ENCODE assay signal across 1 cellular context in genomic region chr10:99620713-99621453, GRCh38.
A peak's percentile ranks its signal among the peaks of the same experiment; 100 is the strongest.
TF ChIP-seq lines count a peak whose summit lies in the region.

No MANE protein-coding gene starts in this region.

TF ChIP-seq in HepG2, 621 proteins besides CTCF, POLR2A, EP300 and RAD21 (continued from another document and continues in another):
- TF ChIP-seq PBX3 (CRISPR knock-in tag; IDR thresholded peaks at IDR 0.05; ENCODE audit: borderline replicate concordance), result 0 out of 2 replicates have a peak, but pooled peaks have one; percentile 67
- no peak for TF ChIP-seq MBNL3 (CRISPR knock-in tag; conservative IDR thresholded peaks at IDR 0.05)
- peak; percentile 88 for TF ChIP-seq ZNF563 (CRISPR knock-in tag; IDR thresholded peaks at IDR 0.05)
- TF ChIP-seq CCDC6 (CRISPR knock-in tag; IDR thresholded peaks at IDR 0.05), result no peak
- no peak for TF ChIP-seq MAFF (IDR thresholded peaks at IDR 0.05; ENCODE audit: low read depth, low read length)
- TF ChIP-seq ZNF792 (CRISPR knock-in tag; IDR thresholded peaks at IDR 0.05), result peak; percentile 83
- TF ChIP-seq ZNF75D (CRISPR knock-in tag; IDR thresholded peaks at IDR 0.05; ENCODE audit: borderline replicate concordance), result no peak
- peak; percentile 86 for TF ChIP-seq EED (CRISPR knock-in tag; IDR thresholded peaks at IDR 0.05)
- TF ChIP-seq ZNF251 (CRISPR knock-in tag; IDR thresholded peaks at IDR 0.05), result no peak
- TF ChIP-seq ZNF737 (CRISPR knock-in tag; IDR thresholded peaks at IDR 0.05; ENCODE audit: borderline replicate concordance), result 0 out of 2 replicates have a peak, but pooled peaks have one; percentile 68
- TF ChIP-seq ZFY (CRISPR knock-in tag; IDR thresholded peaks at IDR 0.05), result peak; percentile 90
- TF ChIP-seq NFE2L1 (CRISPR knock-in tag; IDR thresholded peaks at IDR 0.05; ENCODE audit: borderline replicate concordance), result 0 out of 2 replicates have a peak, but pooled peaks have one; percentile 27
- TF ChIP-seq ZNF430 (CRISPR knock-in tag; IDR thresholded peaks at IDR 0.05), result peak; percentile 98
- peak; percentile 78 for TF ChIP-seq ZBTB2 (CRISPR knock-in tag; IDR thresholded peaks at IDR 0.05; ENCODE audit: low read depth)
- TF ChIP-seq NAIF1 (CRISPR knock-in tag; IDR thresholded peaks at IDR 0.05; ENCODE audit: borderline replicate concordance), result no peak; the same call in 1 of the 2 replicates
- peak; percentile 41; the same call in 1 of the 2 replicates for TF ChIP-seq ZNF816 (CRISPR knock-in tag; IDR thresholded peaks at IDR 0.05; ENCODE audit: borderline replicate concordance)
- peak; percentile 98 for TF ChIP-seq ZNF607 (CRISPR knock-in tag; IDR thresholded peaks at IDR 0.05; ENCODE audit: borderline replicate concordance)
- TF ChIP-seq ZNF205 (CRISPR knock-in tag; IDR thresholded peaks at IDR 0.05), result peak; percentile 61; the same call in 1 of the 2 replicates
- no peak; the same call in 1 of the 2 replicates for TF ChIP-seq ZNF746 (CRISPR knock-in tag; IDR thresholded peaks at IDR 0.05)
- peak; percentile 97 for TF ChIP-seq FOSL2 (CRISPR knock-in tag; IDR thresholded peaks at IDR 0.05)
- TF ChIP-seq ZBTB37 (CRISPR knock-in tag; IDR thresholded peaks at IDR 0.05), result no peak
- TF ChIP-seq PRDM10 (CRISPR knock-in tag; IDR thresholded peaks at IDR 0.05; ENCODE audit: low read depth), result peak; percentile 56; the same call in 1 of the 2 replicates
- TF ChIP-seq KAT7 (CRISPR knock-in tag; IDR thresholded peaks at IDR 0.05; ENCODE audit: borderline replicate concordance), result no peak; the same call in 1 of the 2 replicates
- TF ChIP-seq ZSCAN21 (CRISPR knock-in tag; IDR thresholded peaks at IDR 0.05; ENCODE audit: borderline replicate concordance), result peak; percentile 77; the same call in 1 of the 2 replicates
- TF ChIP-seq GPN1 (CRISPR knock-in tag; IDR thresholded peaks at IDR 0.05; ENCODE audit: borderline replicate concordance), result no peak
- TF ChIP-seq NR2F6 (IDR thresholded peaks at IDR 0.05), result 0 out of 2 replicates have a peak, but pooled peaks have one; percentile 9
- TF ChIP-seq NR2F6 (CRISPR knock-in tag; IDR thresholded peaks at IDR 0.05), result peak; percentile 6; the same call in 1 of the 2 replicates
- peak; percentile 37; the same call in 1 of the 2 replicates for TF ChIP-seq ZBTB3 (CRISPR knock-in tag; IDR thresholded peaks at IDR 0.05; ENCODE audit: borderline replicate concordance, low read depth)
- TF ChIP-seq SNRNP70 (IDR thresholded peaks at IDR 0.05; ENCODE audit: low read depth, low read length), result no peak
- TF ChIP-seq SP140L (CRISPR knock-in tag; IDR thresholded peaks at IDR 0.05; ENCODE audit: borderline replicate concordance), result 0 out of 2 replicates have a peak, but pooled peaks have one; percentile 36
- peak; percentile 92 for TF ChIP-seq RNF2 (conservative IDR thresholded peaks at IDR 0.05; ENCODE audit: low read depth)
- TF ChIP-seq TFE3 (CRISPR knock-in tag; IDR thresholded peaks at IDR 0.05), result no peak
- TF ChIP-seq AKNA (CRISPR knock-in tag; IDR thresholded peaks at IDR 0.05; ENCODE audit: borderline replicate concordance), result 0 out of 2 replicates have a peak, but pooled peaks have one; percentile 25
- TF ChIP-seq ZKSCAN5 (CRISPR knock-in tag; IDR thresholded peaks at IDR 0.05), result 0 out of 2 replicates have a peak, but pooled peaks have one; percentile 45
- TF ChIP-seq KDM5B (CRISPR knock-in tag; IDR thresholded peaks at IDR 0.05; ENCODE audit: borderline replicate concordance), result peak; percentile 97
- TF ChIP-seq ZNF530 (CRISPR knock-in tag; IDR thresholded peaks at IDR 0.05; ENCODE audit: low read depth), result no peak
- peak; percentile 87; the same call in 1 of the 2 replicates for TF ChIP-seq ZNF790 (CRISPR knock-in tag; IDR thresholded peaks at IDR 0.05; ENCODE audit: borderline replicate concordance)
- TF ChIP-seq NR3C1 (CRISPR knock-in tag; IDR thresholded peaks at IDR 0.05), result no peak
- TF ChIP-seq BRF2 (CRISPR knock-in tag; IDR thresholded peaks at IDR 0.05), result peak; percentile 76; the same call in 1 of the 2 replicates
- no peak for TF ChIP-seq ZSCAN5A (CRISPR knock-in tag; IDR thresholded peaks at IDR 0.05; ENCODE audit: borderline replicate concordance)
- no peak for TF ChIP-seq ZEB1 (IDR thresholded peaks at IDR 0.05; ENCODE audit: insufficient replicate concordance, low read depth)
- TF ChIP-seq GFI1 (CRISPR knock-in tag; IDR thresholded peaks at IDR 0.05; ENCODE audit: borderline replicate concordance), result peak; percentile 79
- TF ChIP-seq AKAP8 (CRISPR knock-in tag; IDR thresholded peaks at IDR 0.05), result 0 out of 2 replicates have a peak, but pooled peaks have one; percentile 23
- TF ChIP-seq MAX (IDR thresholded peaks at IDR 0.05), result peak; percentile 95
- peak; percentile 50; the same call in 1 of the 2 replicates for TF ChIP-seq BRCA1 (CRISPR knock-in tag; IDR thresholded peaks at IDR 0.05)
- peak; percentile 75 for TF ChIP-seq ZNF274 (CRISPR knock-in tag; IDR thresholded peaks at IDR 0.05)
